In the genomic region with DNA sequence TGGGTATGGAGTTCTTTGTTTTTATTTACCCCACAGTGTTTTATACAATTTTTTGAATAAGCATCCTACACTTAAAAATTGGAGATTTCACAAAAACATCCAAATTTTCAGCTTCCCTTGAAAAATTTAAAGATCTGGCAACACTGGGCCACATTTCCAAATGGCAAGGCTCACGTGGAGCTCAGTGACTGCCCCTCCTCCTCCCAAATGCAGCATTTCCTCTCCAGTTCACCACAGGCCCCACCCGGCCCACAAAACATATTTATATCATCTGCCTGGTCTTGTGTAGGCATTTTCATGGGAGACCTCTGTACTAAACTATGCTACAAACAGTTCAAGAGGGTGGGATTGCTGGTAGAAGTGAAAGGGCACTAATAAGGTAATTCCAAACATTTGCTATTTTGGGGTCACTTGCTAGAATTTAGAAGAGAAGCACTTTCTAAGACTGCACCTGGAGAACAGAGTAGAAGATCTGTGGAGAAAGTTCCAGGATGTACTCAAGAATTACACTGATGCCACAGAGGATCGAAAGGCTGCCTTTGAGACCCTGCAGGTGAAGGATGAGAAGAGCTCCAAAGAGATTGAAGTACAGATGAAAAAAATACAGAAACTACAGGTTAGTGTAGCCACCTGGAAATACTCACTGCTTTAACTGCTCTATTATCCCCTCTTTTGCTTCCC, we compare ENCODE assay signal across 13 cellular contexts. TPM values are rescaled to one million over a fixed set of nuclear protein-coding genes. Genes with fewer than 3 reads are reported as not detected.
DNase-seq lines count a peak whose midpoint lies in the region; ATAC-seq and TF ChIP-seq lines count a peak whose summit lies in the region.
"Had no signal": no experiment of that assay in that cellular context is flagged by ENCODE, and none has a peak within 500 bp of the region (broad histone marks: within the 10 kb centered on the region; RNA-seq: fewer than 3 reads in every experiment).

No MANE protein-coding gene starts in this region.

- TF ChIP-seq POLR2A in transverse colon (IDR thresholded peaks at IDR 0.05), result no peak

- in situ Hi-C loops in transverse colon (cut with MboI; ENCODE audit: low pct_ligation_motif_present in 1 of 4, low pct_unique_long_range_greater_than_20kb in 1 of 4, low sequenced_read_pairs in 3 of 4), result no loop called here

- DNase-seq in activated gamma-delta T cell treated with Interleukin-2 at 50 U/mL for 16 hours (peak; percentile 50), activated gamma-delta T cell (lab: John Stamatoyannopoulos, UW) (no peak), transverse colon (peak; percentile 17), NK-92 (lab: John Stamatoyannopoulos, UW; ENCODE audit: unreplicated experiment) (no peak), NCI-H526 (lab: John Stamatoyannopoulos, UW) (no peak)
- DNase-seq in activated CD4-positive, alpha-beta T cell treated with anti-CD3 and anti-CD28 coated beads, Interleukin-2, amount 10 ng/mL, durations not matched to agents 7 days and 5 days, result peak; percentile 60
- DNase-seq in effector CD4-positive, alpha-beta T cell, result peak; percentile 27
- DNase-seq: foreskin keratinocyte, left ventricle myocardium inferior had no signal

- peaks cover 32% of the 10 kb centered on the region for H3K4me1 Mint-ChIP-seq in activated CD4-positive, alpha-beta T cell treated with anti-CD3 and anti-CD28 coated beads, Interleukin-2, amount 10 ng/mL, durations not matched to agents 7 days and 5 days

- peak overlapping the region; percentile 78 for H3K4me3 Mint-ChIP-seq in activated CD4-positive, alpha-beta T cell treated with anti-CD3 and anti-CD28 coated beads, Interleukin-2, amount 10 ng/mL, durations not matched to agents 7 days and 5 days

- peak overlapping the region; percentile 91 for H3K27ac Mint-ChIP-seq in activated CD4-positive, alpha-beta T cell treated with anti-CD3 and anti-CD28 coated beads, Interleukin-2, amount 10 ng/mL, durations not matched to agents 7 days and 5 days

- H3K4me3 ChIP-seq in transverse colon, result no peak overlapping the region
- H3K4me3 ChIP-seq: cardiac muscle cell, left ventricle myocardium inferior had no signal

- intact Hi-C loops in transverse colon (cut with DNase I; ENCODE audit: low total_unique reads), result no loop called here

- WGBS in transverse colon (ENCODE audit: low coverage in 1 of 2), 2 donors, result 33 to 50% methylated on average over 2 to 3 of the region's 3 CpGs

- POLR2A ChIA-PET in activated CD4-positive, alpha-beta T cell treated with anti-CD3 and anti-CD28 coated beads, Interleukin-2, amount 10 ng/mL, durations not matched to agents 7 days and 5 days (lab: Charles Lee), result interaction anchor here (0.6 kb wide), 1 partner anchor 126 kb away, joined by 3 read pairs; no protein-coding TSS in a partner anchor

- no peak for ATAC-seq in HG03520 (IDR thresholded peaks at IDR 0.05; ENCODE audit: unreplicated experiment)
- ATAC-seq: foreskin keratinocyte had no signal

- H3K4me1 ChIP-seq in transverse colon, result no peaks in the 10 kb centered on the region
- H3K4me1 ChIP-seq: foreskin keratinocyte, left ventricle myocardium inferior had no signal

- H3K9me3 Mint-ChIP-seq in activated CD4-positive, alpha-beta T cell treated with anti-CD3 and anti-CD28 coated beads, Interleukin-2, amount 10 ng/mL, durations not matched to agents 7 days and 5 days, result no peaks in the 10 kb centered on the region

- H3K9me3 ChIP-seq in transverse colon, result no peaks in the 10 kb centered on the region
- H3K9me3 ChIP-seq: left ventricle myocardium inferior had no signal

- no peaks in the 10 kb centered on the region for H3K27me3 ChIP-seq in transverse colon
- H3K27me3 ChIP-seq: cardiac muscle cell, foreskin keratinocyte had no signal

- CTCF ChIA-PET in activated CD4-positive, alpha-beta T cell treated with anti-CD3 and anti-CD28 coated beads, Interleukin-2, amount 10 ng/mL, durations not matched to agents 7 days and 5 days (lab: Charles Lee), result interaction anchor here (2.3 kb wide), 1 partner anchor 14 kb away, joined by 7 read pairs; a partner anchor contains a TSS

- no peak overlapping the region for H3K27ac ChIP-seq in transverse colon
- H3K27ac ChIP-seq: cardiac muscle cell, foreskin keratinocyte, left ventricle myocardium inferior, VCaP had no signal

- no peaks in the 10 kb centered on the region for H3K36me3 ChIP-seq in transverse colon
- H3K36me3 ChIP-seq: cardiac muscle cell, left ventricle myocardium inferior had no signal

- peaks cover 33% of the 10 kb centered on the region for H3K36me3 Mint-ChIP-seq in activated CD4-positive, alpha-beta T cell treated with anti-CD3 and anti-CD28 coated beads, Interleukin-2, amount 10 ng/mL, durations not matched to agents 7 days and 5 days (ENCODE audit: low read depth)

- no peak for TF ChIP-seq EP300 in transverse colon (IDR thresholded peaks at IDR 0.05; ENCODE audit: low read depth)

- no peaks in the 10 kb centered on the region for H3K27me3 Mint-ChIP-seq in activated CD4-positive, alpha-beta T cell treated with anti-CD3 and anti-CD28 coated beads, Interleukin-2, amount 10 ng/mL, durations not matched to agents 7 days and 5 days

- no peak for TF ChIP-seq CTCF in transverse colon (IDR thresholded peaks at IDR 0.05)

RNA-seq across cellular contexts. Expression of a gene that starts 7.3 kb away (rescaled TPM):
- 10 to 100 TPM; 44.2 to 45.6 TPM for total RNA-seq in activated CD4-positive, alpha-beta T cell treated with anti-CD3 and anti-CD28 coated beads, Interleukin-2, amount 10 ng/mL, durations not matched to agents 7 days and 5 days
- 10 to 100 TPM; 12.1 to 35.9 (median 20.9) TPM for total RNA-seq in transverse colon

RNA-seq across cellular contexts. Expression of a gene that starts 39.3 kb away (rescaled TPM):
- 100 to 1,000 TPM in 1 of 2 experiments, 10 to 100 TPM in 1; 89.6 to 114 TPM for total RNA-seq in activated CD4-positive, alpha-beta T cell treated with anti-CD3 and anti-CD28 coated beads, Interleukin-2, amount 10 ng/mL, durations not matched to agents 7 days and 5 days
- total RNA-seq in transverse colon, result 100 to 1,000 TPM in 2 of 4 donors, 10 to 100 TPM in 2; 30.8 to 117 (median 99.8) TPM

RNA-seq across cellular contexts. Expression of a gene that starts 52.3 kb away (rescaled TPM):
- total RNA-seq in activated CD4-positive, alpha-beta T cell treated with anti-CD3 and anti-CD28 coated beads, Interleukin-2, amount 10 ng/mL, durations not matched to agents 7 days and 5 days, result 1 to 10 TPM; 1.1 to 1.2 TPM
- 10 to 100 TPM in 1 of 4 donors, 1 to 10 TPM in 2, not detected in 1; 1.1 to 19.1 (median 3.3) TPM for total RNA-seq in transverse colon
- total RNA-seq: LHCN-M2 had no signal

RNA-seq across cellular contexts. Expression of a gene that starts 53.5 kb away (rescaled TPM):
- total RNA-seq in activated CD4-positive, alpha-beta T cell treated with anti-CD3 and anti-CD28 coated beads, Interleukin-2, amount 10 ng/mL, durations not matched to agents 7 days and 5 days, result under 1 TPM; 0.52 to 0.99 TPM
- 1 to 10 TPM in 1 of 4 donors, under 1 TPM in 1, not detected in 2; 0.41 to 1.4 TPM for total RNA-seq in transverse colon

Comparison
In these comparisons a context has a peak if more than half of its experiments do, and no peak if none do; other contexts are left out.
1. DNase-seq: peak in activated gamma-delta T cell treated with Interleukin-2 at 50 U/mL for 16 hours (single experiment), activated CD4-positive, alpha-beta T cell treated with anti-CD3 and anti-CD28 coated beads, Interleukin-2, amount 10 ng/mL, durations not matched to agents 7 days and 5 days (single experiment), effector CD4-positive, alpha-beta T cell (single experiment) and transverse colon (single experiment); none in activated gamma-delta T cell (single experiment), NK-92 (single experiment) and NCI-H526 (0 of 2).